26 cellular contexts compared by ENCODE assay signal in genomic region chr2:128159437-128159836, GRCh38.
"Had no signal": no experiment of that assay in that cellular context is flagged by ENCODE, and none has a peak within 500 bp of the region (broad histone marks: within the 10 kb centered on the region; RNA-seq: fewer than 3 reads in every experiment).

No MANE protein-coding gene starts in this region.

- H3K9me3 ChIP-seq: ascending aorta, body of pancreas, SJCRH30, SK-N-SH had no signal

- H3K4me3 ChIP-seq: ascending aorta, body of pancreas, SJCRH30 had no signal

- DNase-seq: activated CD4-positive, alpha-beta memory T cell treated with anti-CD3 and anti-CD28 coated beads, Interleukin-2, amount 10 ng/mL, durations not matched to agents 7 days and 5 days; activated CD4-positive, alpha-beta T cell treated with anti-CD3 and anti-CD28 coated beads for 36 hours; activated CD4-positive, alpha-beta T cell treated with anti-CD3 and anti-CD28 coated beads, Interleukin-2, amount 50 U/mL, for 1 hour; activated gamma-delta T cell treated with Interleukin-2 at 50 U/mL for 16 hours; activated T-cell treated with anti-CD3 and anti-CD28 coated beads for 4 hours; activated T-cell treated with anti-CD3 and anti-CD28 coated beads, Interleukin-2, amount 50 U/mL, for 48 hours; amniotic stem cell; NCI-H1092; NCI-H1417; NCI-H1930; NCI-H2171 treated with DMSO at 0.1 percent for 48 hours; NCI-H226; NCI-H526; NCI-H774; NK-92 treated with Interleukin-12 subunit alpha and Interleukin-12 subunit beta, amount 100 ng/mL, for 24 hours; OCI-M1; RPMI8226; SJCRH30; SK-N-SH; T-helper 1 cell; WERI-Rb-1 had no signal

- H3K4me1 ChIP-seq: ascending aorta, SJCRH30 had no signal

- H3K27ac ChIP-seq: ascending aorta, KMS-11, SJCRH30 had no signal

- H3K27me3 ChIP-seq: ascending aorta, body of pancreas, SJCRH30 had no signal

- ATAC-seq: activated CD4-positive, alpha-beta T cell treated with anti-CD3 and anti-CD28 coated beads for 36 hours; body of pancreas; Panc1; Right ventricle myocardium inferior had no signal
